In genomic region chr11:120529214-120529613, GRCh38 we compare ENCODE assay signal across 18 cellular contexts. TPM values are rescaled to one million over a fixed set of nuclear protein-coding genes. Genes with fewer than 3 reads are reported as not detected.
DNase-seq lines count a peak whose midpoint lies in the region; ATAC-seq, FAIRE-seq and TF ChIP-seq lines count a peak whose summit lies in the region.
"Had no signal": no experiment of that assay in that cellular context is flagged by ENCODE, and none has a peak within 500 bp of the region (broad histone marks: within the 10 kb centered on the region; RNA-seq: fewer than 3 reads in every experiment).

No MANE protein-coding gene starts in this region.

- H3K4me3 ChIP-seq in K562: no peak overlapping the region
- H3K4me3 ChIP-seq in neuronal stem cell (ENCODE audit: low read length in 2 of 2): no peak overlapping the region
- H3K4me3 ChIP-seq: BLaER1 treated with 17β-estradiol and CSF1 and Interleukin-3, amounts not matched to agents 10 nM and 100 nM; GM23248 had no signal

- H3K9ac ChIP-seq in K562 (ENCODE audit: insufficient read depth in 1 of 2, low read depth in 2 of 2, low read length in 2 of 2): peak overlapping the region in 1 of 2 experiments; percentile 43; a peak in 1 of 4 replicates
- H3K9ac ChIP-seq in neuronal stem cell (ENCODE audit: low read depth, low read length, poor library complexity): no peak overlapping the region
- H3K9ac ChIP-seq: BLaER1 treated with 17β-estradiol and CSF1 and Interleukin-3, amounts not matched to agents 10 nM and 100 nM; GM23248; KMS-11 had no signal

- H3K79me1 ChIP-seq in neuronal stem cell (ENCODE audit: low read depth, low read length): no peaks in the 10 kb centered on the region

- in situ Hi-C loops in K562 (cut with MboI): loop anchor here (10.0 kb wide), 1 partner anchor 1066 kb away; no protein-coding TSS in a partner anchor

- no peaks in the 10 kb centered on the region for H3K36me3 ChIP-seq in K562 (ENCODE audit: control insufficient read depth, insufficient read depth, low read length)
- H3K36me3 ChIP-seq in neuronal stem cell (replicated peaks in 1 of 2; ENCODE audit: control insufficient read depth in 2 of 2, insufficient read depth in 2 of 2, low read length in 2 of 2): no peaks in the 10 kb centered on the region
- H3K36me3 ChIP-seq: BLaER1 treated with 17β-estradiol and CSF1 and Interleukin-3, amounts not matched to agents 10 nM and 100 nM had no signal

- no peak overlapping the region for H2BK120ac ChIP-seq in neuronal stem cell (ENCODE audit: low read depth, low read length)

- no peak for TF ChIP-seq RAD21 in K562 (CRISPR knock-in tag; conservative IDR thresholded peaks at IDR 0.05 in 1 of 2, IDR thresholded peaks at IDR 0.05 in 1 of 2)

- H2AFZ ChIP-seq in K562 (ENCODE audit: low read depth, low read length) (no peak overlapping the region), neuronal stem cell (ENCODE audit: low read length) (no peak overlapping the region)
- H2AFZ ChIP-seq: GM23248 had no signal

- H2BK15ac ChIP-seq in neuronal stem cell (ENCODE audit: low read length): no peak overlapping the region

- no peak overlapping the region for H3K4ac ChIP-seq in neuronal stem cell (ENCODE audit: low read length)

- peaks cover 15% of the 10 kb centered on the region; the same call in 1 of the 2 replicates for H4K20me1 ChIP-seq in K562 (replicated peaks; ENCODE audit: control insufficient read depth, insufficient read depth, low read length)
- H4K20me1 ChIP-seq: BLaER1 treated with 17β-estradiol and CSF1 and Interleukin-3, amounts not matched to agents 10 nM and 100 nM had no signal

- no peak overlapping the region for H3K4me3 Mint-ChIP-seq in Calu3 (ENCODE audit: low read depth, unreplicated experiment)
- H3K4me3 Mint-ChIP-seq: CD4-positive, CD25-positive, alpha-beta regulatory T cell had no signal

- H3K27me3 ChIP-seq in K562 (ENCODE audit: control insufficient read depth in 2 of 2, insufficient read depth in 2 of 2, low read length in 2 of 2): peaks cover 38 to 86% of the 10 kb centered on the region in 2 experiments; a peak in 4 of 5 replicates
- H3K27me3 ChIP-seq in neuronal stem cell (ENCODE audit: control insufficient read depth in 3 of 3, insufficient read depth in 3 of 3, low read depth in 1 of 3, low read length in 3 of 3): peaks cover 0 to 5% (median 0%) of the 10 kb centered on the region in 3 experiments
- H3K27me3 ChIP-seq: BLaER1 treated with 17β-estradiol and CSF1 and Interleukin-3, amounts not matched to agents 10 nM and 100 nM had no signal

- peaks cover 75% of the 10 kb centered on the region for H3K27me3 Mint-ChIP-seq in Calu3 (ENCODE audit: unreplicated experiment)

- H3K27ac Mint-ChIP-seq in Calu3 (ENCODE audit: unreplicated experiment): no peak overlapping the region
- H3K27ac Mint-ChIP-seq: IgD-negative memory B cell had no signal

- no peak for TF ChIP-seq POLR2A in K562 (conservative IDR thresholded peaks at IDR 0.05)

- H3K9me1 ChIP-seq in K562 (ENCODE audit: control insufficient read depth, insufficient read depth, low read length): no peaks in the 10 kb centered on the region

- no peak for ATAC-seq in left ventricle myocardium superior
- ATAC-seq in left cardiac atrium: no peak
- ATAC-seq in K562: peak; percentile 73
- ATAC-seq in HG02938 (IDR thresholded peaks at IDR 0.05; ENCODE audit: unreplicated experiment): no peak
- ATAC-seq in GM18520 (IDR thresholded peaks at IDR 0.05; ENCODE audit: unreplicated experiment): no peak

- no peaks in the 10 kb centered on the region for H3K9me3 ChIP-seq in K562 (replicated peaks; ENCODE audit: control insufficient read depth, insufficient read depth, low read depth, low read length)
- H3K9me3 ChIP-seq in neuronal stem cell (replicated peaks in 1 of 2; ENCODE audit: control insufficient read depth in 2 of 2, insufficient read depth in 1 of 2, low read depth in 1 of 2, low read length in 2 of 2): no peaks in the 10 kb centered on the region
- H3K9me3 ChIP-seq: BLaER1 treated with 17β-estradiol and CSF1 and Interleukin-3, amounts not matched to agents 10 nM and 100 nM had no signal

- H3K4me2 ChIP-seq in K562 (ENCODE audit: insufficient read depth, low read length) (no peak overlapping the region), neuronal stem cell (ENCODE audit: insufficient read depth, low read length, poor library complexity, severe bottlenecking) (no peak overlapping the region)
- H3K4me2 ChIP-seq: BLaER1 treated with 17β-estradiol and CSF1 and Interleukin-3, amounts not matched to agents 10 nM and 100 nM; KMS-11 had no signal

- TF ChIP-seq CTCF in K562 (IDR thresholded peaks at IDR 0.05 in 2 of 3, conservative IDR thresholded peaks at IDR 0.05 in 1 of 3; ENCODE audit: insufficient read depth in 2 of 3, low read depth in 1 of 3, low read length in 3 of 3) (0 out of 6 replicates have a peak, but pooled peaks of 1 of the 3 experiments have one; percentile 11), Calu3 (IDR thresholded peaks at IDR 0.05; ENCODE audit: unreplicated experiment) (no peak)

- WGBS in K562 (ENCODE audit: insufficient coverage, low coverage, missing lambda C conversion rate): 13% methylated on average over 7 of the region's 7 CpGs
- WGBS in neuronal stem cell (ENCODE audit: extremely low coverage in 2 of 2, insufficient read length in 2 of 2, insufficient replicate concordance in 1 of 2), 2 donors: no CpG with 5 or more reads among the region's 7 CpGs

- DNase-seq in left ventricle myocardium superior (peak; percentile 1), left cardiac atrium (no peak), K562 (ENCODE audit: extremely low read depth in 1 of 4, low spot score in 3 of 4) (no peak), neuronal stem cell (ENCODE audit: low spot score) (no peak), Calu3 (no peak)
- DNase-seq: ACHN; CD4-positive, CD25-positive, alpha-beta regulatory T cell; DMS 273 treated with DMSO at 0.1 percent for 48 hours; GM23248; H7 had no signal

- TF ChIP-seq EP300 in K562 (IDR thresholded peaks at IDR 0.05; ENCODE audit: low read length): no peak

- H3K27ac ChIP-seq in K562 (ENCODE audit: extremely low read depth, low read depth, low read length) (no peak overlapping the region), neuronal stem cell (replicated peaks; ENCODE audit: low read length) (no peak overlapping the region)
- H3K27ac ChIP-seq: BLaER1 treated with 17β-estradiol and CSF1 and Interleukin-3, amounts not matched to agents 10 nM and 100 nM; GM23248; KMS-11 had no signal

- BruUV-seq in K562 (replicated peaks; lab: Mats Ljungman, UMichigan) (no TSS peak), Calu3 (replicated peaks; lab: Mats Ljungman, UMichigan) (no TSS peak)

- H3K9me3 Mint-ChIP-seq in Calu3 (ENCODE audit: low read depth, unreplicated experiment): no peaks in the 10 kb centered on the region

- peak overlapping the region; percentile 72 for H3K14ac ChIP-seq in neuronal stem cell (ENCODE audit: low read length)

- POLR2A ChIA-PET in K562 (lab: Yijun Ruan, JAX): interaction anchor here (0.7 kb wide), 1 partner anchor 10 kb away, joined by 4 read pairs; no protein-coding TSS in a partner anchor

- H3K18ac ChIP-seq in neuronal stem cell (ENCODE audit: low read length): no peak overlapping the region

- FAIRE-seq in K562 (lab: Jason Lieb, UNC): no peak
- FAIRE-seq: GM12891 had no signal

- no peak overlapping the region for H2BK5ac ChIP-seq in neuronal stem cell (ENCODE audit: low read length)

- H3K79me2 ChIP-seq in K562 (ENCODE audit: control insufficient read depth, insufficient read depth, low read length): no peaks in the 10 kb centered on the region

- H4K8ac ChIP-seq in neuronal stem cell (ENCODE audit: low read depth, low read length): no peak overlapping the region

- intact Hi-C loops in left ventricle myocardium superior (cut with micrococcal nuclease) (no loop called here), left cardiac atrium (cut with DNase I) (no loop called here), K562 (cut with micrococcal nuclease) (no loop called here), Calu3 (cut with micrococcal nuclease; ENCODE audit: unreplicated experiment) (no loop called here)

- H2AK5ac ChIP-seq in neuronal stem cell (ENCODE audit: low read depth, low read length): no peak overlapping the region

- no peak overlapping the region for H4K91ac ChIP-seq in neuronal stem cell (ENCODE audit: low read depth, low read length, poor library complexity)

- no peak overlapping the region for H2BK12ac ChIP-seq in neuronal stem cell (ENCODE audit: low read length)

- H3K4me1 ChIP-seq in K562 (replicated peaks in 1 of 2; ENCODE audit: control insufficient read depth in 2 of 2, insufficient read depth in 2 of 2, low read length in 2 of 2) (no peaks in the 10 kb centered on the region), neuronal stem cell (ENCODE audit: control insufficient read depth in 2 of 2, insufficient read depth in 1 of 2, low read depth in 1 of 2, low read length in 2 of 2) (peaks cover 10 to 12% of the 10 kb centered on the region in 2 donors)

- no peaks in the 10 kb centered on the region for H3K36me3 Mint-ChIP-seq in Calu3 (ENCODE audit: insufficient read depth, unreplicated experiment)
- H3K36me3 Mint-ChIP-seq: CD4-positive, CD25-positive, alpha-beta regulatory T cell had no signal

- CTCF ChIA-PET in K562 (lab: Yijun Ruan, JAX; ENCODE audit: low intra/inter-chr PET ratio) (no interaction called here), Calu3 (lab: Charles Lee) (no interaction called here)

- H3K4me1 Mint-ChIP-seq in Calu3 (ENCODE audit: low read depth, unreplicated experiment): peaks cover 9% of the 10 kb centered on the region
- H3K4me1 Mint-ChIP-seq: CD4-positive, CD25-positive, alpha-beta regulatory T cell; IgD-negative memory B cell had no signal

- no peak overlapping the region for H3K23ac ChIP-seq in neuronal stem cell (ENCODE audit: low read depth, low read length, poor library complexity)

RNA-seq across cellular contexts. Expression of gene GRIK4, which starts 17.7 kb away (rescaled TPM):
- total RNA-seq in left ventricle myocardium superior: 0.22 TPM
- total RNA-seq in left cardiac atrium: under 1 TPM; 0.35 to 0.55 TPM
- not detected in 2 replicates for total RNA-seq in K562 (2011; cell fraction: chromatin; rRNA removed; ENCODE audit: low replicate concordance)
- total RNA-seq in K562 (2011; cell fraction: nucleolus; rRNA removed): not detected in 2 replicates
- not detected in 2 replicates for total RNA-seq in K562 (2011; cell fraction: nucleoplasm; rRNA removed)
- not detected in 2 replicates for total RNA-seq in K562 (2014; rRNA removed)
- total RNA-seq in K562 (2014; rRNA removed; fragmentation: Illumina TruSeq; extraction: Trizol): not detected in 2 replicates
- total RNA-seq in K562 (2015; rRNA removed; fragmentation: Illumina TruSeq; extraction: Trizol): not detected in 2 replicates
- not detected in 2 replicates for total RNA-seq in K562 (2021)
- polyA plus RNA-seq in K562 (2011; rRNA removed): not detected in 2 replicates
- polyA plus RNA-seq in K562 (2011; cell fraction: cytosol; rRNA removed): not detected in 2 replicates
- 0.06 TPM in 1 of 2 replicates, not detected in the other for polyA plus RNA-seq in K562 (2011; cell fraction: nucleus; rRNA removed)
- 0.08 TPM in 1 of 2 replicates, not detected in the other for polyA plus RNA-seq in K562 (2012)
- polyA plus RNA-seq in K562 (2014; fragmentation: Illumina TruSeq; extraction: Trizol): not detected in 2 replicates
- not detected for polyA plus RNA-seq in K562 (2014; fragmentation: Nextera tagmentation; extraction: Ambion mirVana)
- polyA plus RNA-seq in K562 (2014; rRNA removed): not detected in 2 replicates
- polyA minus RNA-seq in K562 (2011; rRNA and poly(A)+ RNA removed): not detected in 2 replicates
- not detected in 2 replicates for polyA minus RNA-seq in K562 (2011; cell fraction: cytosol; rRNA and poly(A)+ RNA removed)
- polyA minus RNA-seq in K562 (2011; cell fraction: nucleus; rRNA and poly(A)+ RNA removed): not detected in 2 replicates
- polyA plus RNA-seq in neuronal stem cell (2013, experiment 1 of 2): 0.66 TPM
- polyA plus RNA-seq in neuronal stem cell (2013, experiment 2 of 2): 0.66 TPM
- total RNA-seq in Calu3 (2022): 0.12 TPM in 1 of 2 replicates, not detected in the other
- total RNA-seq: A172; CD4-positive, CD25-positive, alpha-beta regulatory T cell; GM23248; HT-29 had no signal
- polyA plus RNA-seq: CD4-positive, CD25-positive, alpha-beta regulatory T cell; GM23248; IgD-negative memory B cell had no signal
